8 cellular contexts compared by ENCODE assay signal in genomic region chr10:16441106-16441850, GRCh38. TPM values are rescaled to one million over a fixed set of nuclear protein-coding genes. Genes with fewer than 3 reads are reported as not detected.
DNase-seq lines count a peak whose midpoint lies in the region; ATAC-seq and TF ChIP-seq lines count a peak whose summit lies in the region.
"Had no signal": no experiment of that assay in that cellular context is flagged by ENCODE, and none has a peak within 500 bp of the region (broad histone marks: within the 10 kb centered on the region; RNA-seq: fewer than 3 reads in every experiment).

No MANE protein-coding gene starts in this region.

- peak overlapping the region; percentile 86 for H3K4me2 ChIP-seq in GM23248 (ENCODE audit: unreplicated experiment)

- ATAC-seq in HG02852 (IDR thresholded peaks at IDR 0.05; ENCODE audit: unreplicated experiment): no peak

- H3K4me1 ChIP-seq in GM23248 (ENCODE audit: insufficient read depth): peaks cover 42% of the 10 kb centered on the region

- peaks cover 26% of the 10 kb centered on the region for H3F3A ChIP-seq in GM23248 (ENCODE audit: insufficient read depth)

- H4K20me1 ChIP-seq in GM23248 (ENCODE audit: insufficient read depth): no peaks in the 10 kb centered on the region

- H3K4me3 ChIP-seq in GM23248 (peak overlapping the region; percentile 53), epithelial cell of esophagus (ENCODE audit: low read length) (no peak overlapping the region)

- no peaks in the 10 kb centered on the region for H3K9me3 ChIP-seq in GM23248 (ENCODE audit: low read depth)

- H3K27ac ChIP-seq in GM23248: peak overlapping the region; percentile 59

- no peaks in the 10 kb centered on the region for H3K36me3 ChIP-seq in GM23248 (ENCODE audit: low read depth)

- 16 to 18% methylated on average over 9 of the region's 9 CpGs for WGBS in GM23248 (ENCODE audit: low coverage in 1 of 2, low lambda C conversion rate in 2 of 2, missing lambda C conversion rate in 2 of 2), 2 experiments

- no peak for TF ChIP-seq CTCF in epithelial cell of esophagus (IDR thresholded peaks at IDR 0.05; ENCODE audit: insufficient read depth, low read depth, low read length, missing control alignments)

- DNase-seq in GM23248: peak; percentile 69
- DNase-seq in RPMI7951 (ENCODE audit: low read depth): peak; percentile 33
- peak; percentile 15 for DNase-seq in epithelial cell of esophagus (ENCODE audit: low read depth)
- peak; percentile 25 for DNase-seq in renal cortical epithelial cell (ENCODE audit: low read depth)
- DNase-seq in D341Med (ENCODE audit: low spot score): no peak
- DNase-seq in CD1c-positive myeloid dendritic cell (ENCODE audit: extremely low spot score): no peak
- DNase-seq: NCI-H1105 had no signal

- H3K27me3 ChIP-seq in GM23248 (replicated peaks; ENCODE audit: insufficient read depth): no peaks in the 10 kb centered on the region

- peak overlapping the region; percentile 45 for H2AFZ ChIP-seq in GM23248

- H3K79me2 ChIP-seq in GM23248 (ENCODE audit: insufficient read depth): peaks cover 12% of the 10 kb centered on the region

- in situ Hi-C loops in GM23248 (cut with MboI): no loop called here

- no peaks in the 10 kb centered on the region for H3K9me2 ChIP-seq in GM23248 (ENCODE audit: insufficient read depth)

- peak overlapping the region; percentile 27; the same call in 1 of the 2 replicates for H3K9ac ChIP-seq in GM23248

RNA-seq across cellular contexts. Expression of gene PTER, which starts 4.5 kb away (rescaled TPM):
- 13.3 and 14.2 TPM in 2 replicates for total RNA-seq in GM23248 (2014; rRNA removed; shearing (Covaris generic))
- 12.6 and 13.4 TPM in 2 replicates for polyA plus RNA-seq in GM23248 (2016; fragmentation: Nextera tagmentation; extraction: Ambion mirVana)
- total RNA-seq in RPMI7951 (2014; rRNA removed; shearing (Covaris generic)): 29.0 and 41.9 TPM in 2 replicates
- total RNA-seq in renal cortical epithelial cell: 25.6 and 34.7 TPM in 2 replicates

Comparison
In these comparisons a context has a peak if more than half of its experiments do, and no peak if none do; other contexts are left out.
1. DNase-seq: peak in GM23248 (single experiment), RPMI7951 (single experiment), epithelial cell of esophagus (single experiment) and renal cortical epithelial cell (single experiment); none in D341Med (single experiment) and CD1c-positive myeloid dendritic cell (single experiment).